ENCODE assay signal across 7 cellular contexts in the genomic region with DNA sequence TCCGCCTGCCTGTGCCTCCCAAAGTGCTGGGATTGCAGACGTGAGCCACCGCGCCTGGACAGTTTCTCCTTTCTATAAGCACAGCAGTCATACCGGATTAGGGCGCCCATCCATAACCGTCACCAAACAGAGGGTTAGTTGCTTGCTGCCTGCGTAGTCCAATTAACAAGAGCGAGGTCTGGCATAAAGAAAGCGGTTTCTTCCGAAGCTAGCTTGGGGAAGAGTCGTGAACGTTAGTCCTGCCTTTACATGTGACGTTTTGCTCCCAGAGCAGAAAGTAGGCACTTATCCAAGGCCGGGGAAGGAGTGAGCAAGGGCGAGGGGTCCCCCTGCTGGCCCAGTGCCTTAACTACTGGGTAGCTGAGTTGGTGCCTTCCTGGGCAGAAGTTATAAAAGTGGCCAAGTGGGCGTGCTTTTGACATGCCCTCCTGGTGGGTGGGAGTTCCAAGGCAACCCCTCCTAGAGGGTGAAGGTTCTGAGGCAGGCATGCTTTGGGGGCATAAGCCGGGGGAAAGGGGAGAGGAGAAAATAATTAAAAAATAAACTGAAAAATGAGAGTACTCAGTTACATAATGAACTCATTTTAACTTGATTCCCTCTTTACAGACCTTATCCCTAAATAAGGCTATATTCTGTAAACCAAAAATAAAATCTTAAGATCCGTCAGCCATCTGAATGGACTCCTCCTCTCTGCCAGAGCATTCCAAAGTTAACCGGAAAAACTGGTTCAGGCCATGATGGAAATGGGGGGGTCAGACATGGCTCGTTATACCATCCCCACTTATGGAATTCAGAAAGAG.
A peak's percentile ranks its signal among the peaks of the same experiment; 100 is the strongest.
DNase-seq lines count a peak whose midpoint lies in the region; ATAC-seq and TF ChIP-seq lines count a peak whose summit lies in the region.

No MANE protein-coding gene starts in this region.

- no peaks in the 10 kb centered on the region for H3K9me3 ChIP-seq in effector memory CD4-positive, alpha-beta T cell (ENCODE audit: control insufficient read depth, low read length)

- no peak overlapping the region for H3K23ac ChIP-seq in mesendoderm (ENCODE audit: low read length)

- no peak overlapping the region for H3K4me2 ChIP-seq in mesendoderm (ENCODE audit: low read length)

- H3K4me3 Mint-ChIP-seq in activated CD8-positive, alpha-beta T cell treated with anti-CD3 and anti-CD28 coated beads for 36 hours, result no peak overlapping the region

- H3K79me1 ChIP-seq in mesendoderm (ENCODE audit: low read length), result no peaks in the 10 kb centered on the region

- intact Hi-C loops in activated CD8-positive, alpha-beta T cell treated with anti-CD3 and anti-CD28 coated beads for 36 hours (cut with micrococcal nuclease), result loop anchor here (5.0 kb wide), 1 partner anchor 249 kb away; no protein-coding TSS in a partner anchor

- H2BK5ac ChIP-seq in mesendoderm (ENCODE audit: low read length), result no peak overlapping the region

- H3K4me3 ChIP-seq in GM12875 (ENCODE audit: low read depth, low read length) (no peak overlapping the region), mesendoderm (ENCODE audit: low read length) (no peak overlapping the region)
- H3K4me3 ChIP-seq in effector memory CD4-positive, alpha-beta T cell (ENCODE audit: insufficient read depth, low read depth, low read length, poor library complexity, severe bottlenecking), result no peak overlapping the region

- H3K4me1 Mint-ChIP-seq in activated CD8-positive, alpha-beta T cell treated with anti-CD3 and anti-CD28 coated beads for 36 hours (ENCODE audit: low read depth), result peaks cover 8% of the 10 kb centered on the region

- H3K79me2 ChIP-seq in mesendoderm (ENCODE audit: control insufficient read depth, insufficient read depth, low read length), result no peaks in the 10 kb centered on the region

- peak; percentile 87 for ATAC-seq in HG03196 (IDR thresholded peaks at IDR 0.05; ENCODE audit: unreplicated experiment)
- ATAC-seq in activated CD8-positive, alpha-beta T cell treated with anti-CD3 and anti-CD28 coated beads for 36 hours, result peak; percentile 98

- no peak overlapping the region for H3K4ac ChIP-seq in mesendoderm (ENCODE audit: low read depth, low read length)

- H3K27ac ChIP-seq in effector memory CD4-positive, alpha-beta T cell (ENCODE audit: insufficient read depth, low read length, poor library complexity, severe bottlenecking), result no peak overlapping the region
- H3K27ac ChIP-seq in mesendoderm (ENCODE audit: low read depth, low read length), result no peak overlapping the region

- H3K27me3 Mint-ChIP-seq in activated CD8-positive, alpha-beta T cell treated with anti-CD3 and anti-CD28 coated beads for 36 hours, result no peaks in the 10 kb centered on the region

- peak overlapping the region; percentile 19 for H3K56ac ChIP-seq in mesendoderm (ENCODE audit: low read length)

- H2BK120ac ChIP-seq in mesendoderm (ENCODE audit: low read depth, low read length), result no peak overlapping the region

- no peak overlapping the region for H4K5ac ChIP-seq in mesendoderm (ENCODE audit: low read length)

- H3K27ac Mint-ChIP-seq in activated CD8-positive, alpha-beta T cell treated with anti-CD3 and anti-CD28 coated beads for 36 hours, result no peak overlapping the region

- H4K8ac ChIP-seq in mesendoderm (ENCODE audit: low read depth, low read length), result no peak overlapping the region

- POLR2A ChIA-PET in activated CD8-positive, alpha-beta T cell treated with anti-CD3 and anti-CD28 coated beads for 36 hours (lab: Charles Lee), result no interaction called here

- H3K27me3 ChIP-seq in effector memory CD4-positive, alpha-beta T cell (replicated peaks; ENCODE audit: control insufficient read depth, insufficient read depth, low read length, poor library complexity, severe bottlenecking), result no peaks in the 10 kb centered on the region
- H3K27me3 ChIP-seq in mesendoderm (ENCODE audit: insufficient read depth, low read length, poor library complexity), result no peaks in the 10 kb centered on the region

- CTCF ChIA-PET in activated CD8-positive, alpha-beta T cell treated with anti-CD3 and anti-CD28 coated beads for 36 hours (lab: Charles Lee), result interaction anchor here (0.5 to 5.4 kb wide), 24 partner anchors 8 to 894 kb away, joined by 3 to 53 read pairs (median 4); a partner anchor contains a TSS

- no peak overlapping the region for H2AK5ac ChIP-seq in mesendoderm (ENCODE audit: low read length)

- H3K18ac ChIP-seq in mesendoderm (ENCODE audit: low read length), result no peak overlapping the region

- no peaks in the 10 kb centered on the region for H3K36me3 Mint-ChIP-seq in activated CD8-positive, alpha-beta T cell treated with anti-CD3 and anti-CD28 coated beads for 36 hours (ENCODE audit: low read depth)

- no peaks in the 10 kb centered on the region for H3K36me3 ChIP-seq in effector memory CD4-positive, alpha-beta T cell (ENCODE audit: control insufficient read depth, insufficient read depth, low read length)
- no peaks in the 10 kb centered on the region for H3K36me3 ChIP-seq in mesendoderm (ENCODE audit: control insufficient read depth, insufficient read depth, low read length)

- H3K4me1 ChIP-seq in effector memory CD4-positive, alpha-beta T cell (ENCODE audit: control insufficient read depth, insufficient read depth, low read length, poor library complexity, severe bottlenecking), result no peaks in the 10 kb centered on the region
- H3K4me1 ChIP-seq in mesendoderm (ENCODE audit: control insufficient read depth, low read depth, low read length), result peaks cover 8% of the 10 kb centered on the region

- WGBS in mesendoderm (ENCODE audit: extremely low coverage, insufficient coverage, low lambda C conversion rate), result no CpG with 5 or more reads among the region's 21 CpGs

- peak; percentile 87 for TF ChIP-seq CTCF in GM12875 (IDR thresholded peaks at IDR 0.05; ENCODE audit: borderline replicate concordance, insufficient read depth, low read depth, low read length)
- peak; percentile 75 for TF ChIP-seq CTCF in activated CD8-positive, alpha-beta T cell treated with anti-CD3 and anti-CD28 coated beads for 36 hours (IDR thresholded peaks at IDR 0.05)

- peak overlapping the region; percentile 3 for H3K9ac ChIP-seq in mesendoderm (ENCODE audit: low read length)

- DNase-seq in NCI-H748 (lab: John Stamatoyannopoulos, UW; ENCODE audit: unreplicated experiment), result peak; percentile 86
- peak; percentile 86 for DNase-seq in activated CD8-positive, alpha-beta T cell treated with anti-CD3 and anti-CD28 coated beads for 36 hours
- peak; percentile 34 to 53 (median 37) for DNase-seq in effector memory CD4-positive, alpha-beta T cell
- peak; percentile 91 for DNase-seq in mesendoderm
- peak; percentile 43 to 67 (median 63) for DNase-seq in stimulated activated CD4-positive, alpha-beta T cell treated with anti-CD3 and anti-CD28 coated beads, TNF-alpha, amount 100 ng/mL, for 48 hours (ENCODE audit: low read depth in 3 of 3)

- H2BK15ac ChIP-seq in mesendoderm (replicated peaks; ENCODE audit: low read depth), result no peak overlapping the region

- H3K9me3 Mint-ChIP-seq in activated CD8-positive, alpha-beta T cell treated with anti-CD3 and anti-CD28 coated beads for 36 hours, result no peaks in the 10 kb centered on the region

Comparison
In these comparisons a context has a peak if more than half of its experiments do, and no peak if none do; other contexts are left out.
1. DNase-seq: peak in every context shown above with its lines; median percentile 91 in mesendoderm; 86 in NCI-H748; 86 in activated CD8-positive, alpha-beta T cell treated with anti-CD3 and anti-CD28 coated beads for 36 hours; 63 in stimulated activated CD4-positive, alpha-beta T cell treated with anti-CD3 and anti-CD28 coated beads, TNF-alpha, amount 100 ng/mL, for 48 hours; 37 in effector memory CD4-positive, alpha-beta T cell.